In the genomic region with DNA sequence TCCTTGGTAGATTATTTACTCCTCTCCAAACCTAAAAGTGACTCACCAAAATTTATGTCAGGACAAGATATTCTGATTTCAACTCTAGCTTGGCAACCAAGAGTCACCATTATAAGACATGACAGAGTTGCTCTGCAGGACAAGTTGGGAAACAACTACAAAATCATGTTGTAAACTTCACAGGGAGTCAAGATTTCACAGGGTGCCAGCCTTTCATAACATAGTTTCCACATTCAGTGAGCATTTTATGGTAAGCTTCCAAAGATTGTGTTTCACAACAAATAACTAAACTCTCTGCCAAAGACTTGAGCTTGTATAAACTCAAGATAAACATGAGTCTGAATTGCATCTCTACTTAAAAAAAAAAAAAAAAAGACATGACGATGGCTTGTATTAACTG, we compare ENCODE assay signal across 19 cellular contexts.
DNase-seq lines count a peak whose midpoint lies in the region; ATAC-seq, FAIRE-seq and TF ChIP-seq lines count a peak whose summit lies in the region.
"Had no signal": no experiment of that assay in that cellular context is flagged by ENCODE, and none has a peak within 500 bp of the region (broad histone marks: within the 10 kb centered on the region; RNA-seq: fewer than 3 reads in every experiment).

No MANE protein-coding gene starts in this region.

- intact Hi-C loops in right cardiac atrium (cut with DNase I), result no loop called here
- intact Hi-C loops in cardiac septum (cut with DNase I), result no loop called here

- DNase-seq in right cardiac atrium (no peak), cardiac septum (ENCODE audit: low spot score) (no peak), brain pericyte (ENCODE audit: low read depth, low spot score) (peak; percentile 20), left lobe of liver (ENCODE audit: low spot score) (no peak), suprapubic skin (ENCODE audit: low spot score in 2 of 2) (no peak), GM12892 (ENCODE audit: insufficient read length) (no peak)
- DNase-seq: activated CD4-positive, alpha-beta T cell treated with anti-CD3 and anti-CD28 coated beads for 4 hours; activated naive CD4-positive, alpha-beta T cell treated with anti-CD3 and anti-CD28 coated beads, Interleukin-2, amount 10 ng/mL, durations not matched to agents 7 days and 5 days; DMS 273 treated with DMSO at 0.1 percent for 48 hours; effector memory CD8-positive, alpha-beta T cell; naive thymus-derived CD8-positive, alpha-beta T cell; NCI-H1048; SIG-M5; stimulated activated CD4-positive, alpha-beta T cell treated with anti-CD3 and anti-CD28 coated beads, Interleukin-2, amount 100 ng/mL, for 48 hours; stimulated activated CD8-positive, alpha-beta memory T cell treated with anti-CD3 and anti-CD28 coated beads, Interleukin-4, amount 100 ng/mL, for 48 hours; trophoblast cell had no signal

- no peak for TF ChIP-seq EP300 in suprapubic skin (IDR thresholded peaks at IDR 0.05)

- TF ChIP-seq POLR2A in suprapubic skin (IDR thresholded peaks at IDR 0.05) (no peak), GM12892 (IDR thresholded peaks at IDR 0.05; ENCODE audit: low read depth, low read length) (no peak)

- H3K4me1 ChIP-seq in right cardiac atrium (ENCODE audit: control insufficient read depth, insufficient read depth, low read length) (no peaks in the 10 kb centered on the region), suprapubic skin (peaks cover 5% of the 10 kb centered on the region)

- H3K27me3 ChIP-seq in right cardiac atrium (ENCODE audit: control insufficient read depth, insufficient read depth) (no peaks in the 10 kb centered on the region), suprapubic skin (no peaks in the 10 kb centered on the region)
- H3K27me3 ChIP-seq: cardiac muscle cell had no signal

- no peaks in the 10 kb centered on the region for H3K36me3 ChIP-seq in suprapubic skin
- H3K36me3 ChIP-seq: cardiac muscle cell had no signal

- H3K9me3 ChIP-seq in right cardiac atrium (ENCODE audit: control insufficient read depth, low read length) (no peaks in the 10 kb centered on the region), suprapubic skin (no peaks in the 10 kb centered on the region)

- FAIRE-seq in GM12892 (lab: Jason Lieb, UNC), result no peak

- WGBS in right cardiac atrium, result 33% methylated on average over 1 of the region's 1 CpG
- WGBS in suprapubic skin, result 56% methylated on average over 1 of the region's 1 CpG

- H3K27ac ChIP-seq in right cardiac atrium (ENCODE audit: low read length) (no peak overlapping the region), suprapubic skin (peak overlapping the region; percentile 78)
- H3K27ac ChIP-seq: cardiac muscle cell had no signal

- TF ChIP-seq CTCF in suprapubic skin (IDR thresholded peaks at IDR 0.05), result no peak

- no peak overlapping the region for H3K4me3 ChIP-seq in right cardiac atrium (ENCODE audit: low read length)
- H3K4me3 ChIP-seq in suprapubic skin, result no peak overlapping the region
- H3K4me3 ChIP-seq: cardiac muscle cell had no signal

- ATAC-seq in right cardiac atrium (peak; percentile 71 to 83), left lobe of liver (peak; percentile 74), GM18867 (IDR thresholded peaks at IDR 0.05; ENCODE audit: unreplicated experiment) (no peak), HG03565 (IDR thresholded peaks at IDR 0.05; ENCODE audit: unreplicated experiment) (no peak)
- ATAC-seq: effector memory CD8-positive, alpha-beta T cell; naive thymus-derived CD8-positive, alpha-beta T cell had no signal

Comparison
In these comparisons a context has a peak if more than half of its experiments do, and no peak if none do; other contexts are left out.
1. ATAC-seq: peak in right cardiac atrium (2 of 2) and left lobe of liver (single experiment); none in GM18867 (single experiment) and HG03565 (single experiment).